8 cellular contexts compared by ENCODE assay signal in genomic region chr10:86399514-86399878, GRCh38.
DNase-seq lines count a peak whose midpoint lies in the region; ATAC-seq and TF ChIP-seq lines count a peak whose summit lies in the region.

No MANE protein-coding gene starts in this region.

- H3K36me3 ChIP-seq in RWPE2 (ENCODE audit: low read depth), result no peaks in the 10 kb centered on the region
- H3K36me3 ChIP-seq in rectal smooth muscle tissue (ENCODE audit: control insufficient read depth, insufficient read depth, low read length), result no peaks in the 10 kb centered on the region

- no peaks in the 10 kb centered on the region for H3K27me3 ChIP-seq in RWPE2 (ENCODE audit: insufficient read depth, poor library complexity, severe bottlenecking)
- H3K27me3 ChIP-seq in rectal smooth muscle tissue (ENCODE audit: control insufficient read depth, insufficient read depth, low read length), result peaks cover 5% of the 10 kb centered on the region

- H3K4me1 ChIP-seq in RWPE2 (ENCODE audit: insufficient read depth, poor library complexity, severe bottlenecking), result peaks cover 3% of the 10 kb centered on the region
- peaks cover 10% of the 10 kb centered on the region for H3K4me1 ChIP-seq in rectal smooth muscle tissue (ENCODE audit: control insufficient read depth, insufficient read depth, low read length)

- in situ Hi-C loops in KBM-7 (cut with MboI; ENCODE audit: low pct_unique_long_range_greater_than_20kb, low sequenced_read_pairs), result loop anchor here (25.0 kb wide), 1 partner anchor 188 kb away; no protein-coding TSS in a partner anchor

- no peaks in the 10 kb centered on the region for H3K9me3 ChIP-seq in RWPE2 (ENCODE audit: severe bottlenecking)

- peak overlapping the region; percentile 6 for H3K9ac ChIP-seq in rectal smooth muscle tissue (ENCODE audit: low read length)

- DNase-seq in GM12865 (ENCODE audit: low read depth) (no peak), RWPE2 (ENCODE audit: low spot score) (no peak), epithelial cell of prostate (ENCODE audit: low read depth, low spot score) (no peak), KBM-7 (no peak), COLO668 (lab: John Stamatoyannopoulos, UW; ENCODE audit: unreplicated experiment) (no peak)

- H3K4me3 ChIP-seq in GM12865 (ENCODE audit: low read depth, low read length) (peak overlapping the region; percentile 13; the same call in 1 of the 2 replicates), RWPE2 (ENCODE audit: severe bottlenecking) (peak overlapping the region; percentile 53), rectal smooth muscle tissue (ENCODE audit: low read length) (peak overlapping the region; percentile 85)

- ATAC-seq in RWPE2 (ENCODE audit: low read depth) (no peak), HG02840 (IDR thresholded peaks at IDR 0.05; ENCODE audit: low FRiP score, unreplicated experiment) (no peak), HG02885 (IDR thresholded peaks at IDR 0.05; ENCODE audit: poor library complexity, unreplicated experiment) (no peak)

- H3K27ac ChIP-seq in RWPE2 (ENCODE audit: poor library complexity, severe bottlenecking), result peak overlapping the region; percentile 6
- peak overlapping the region; percentile 81 for H3K27ac ChIP-seq in epithelial cell of prostate
- H3K27ac ChIP-seq in rectal smooth muscle tissue (ENCODE audit: low read depth, low read length), result peak overlapping the region; percentile 90

- TF ChIP-seq CTCF in GM12865 (IDR thresholded peaks at IDR 0.05; ENCODE audit: insufficient read depth, low read depth, low read length, missing control alignments) (no peak), RWPE2 (IDR thresholded peaks at IDR 0.05; ENCODE audit: poor library complexity, severe bottlenecking) (no peak)

Comparison
In these comparisons a context has a peak if more than half of its experiments do, and no peak if none do; other contexts are left out.
1. H3K4me3 ChIP-seq: peak in every context shown above with its lines; median percentile 85 in rectal smooth muscle tissue; 53 in RWPE2; 13 in GM12865.
2. H3K27ac ChIP-seq: peak in every context shown above with its lines; median percentile 90 in rectal smooth muscle tissue; 81 in epithelial cell of prostate; 6 in RWPE2.